In genomic region chr10:29554660-29555059, GRCh38 we compare ENCODE assay signal across 10 cellular contexts.
DNase-seq lines count a peak whose midpoint lies in the region; ATAC-seq and TF ChIP-seq lines count a peak whose summit lies in the region.
"Had no signal": no experiment of that assay in that cellular context is flagged by ENCODE, and none has a peak within 500 bp of the region (broad histone marks: within the 10 kb centered on the region; RNA-seq: fewer than 3 reads in every experiment).

No MANE protein-coding gene starts in this region.

- H3K9ac ChIP-seq in SK-N-SH, result no peak overlapping the region

- H2AFZ ChIP-seq in SK-N-SH (ENCODE audit: low read depth), result no peak overlapping the region

- H3K27ac ChIP-seq in SK-N-SH (ENCODE audit: low read depth in 2 of 2, low read length in 1 of 2), result peak overlapping the region in 1 of 2 experiments; percentile 90; a peak in 3 of 4 replicates
- H3K27ac ChIP-seq in foreskin keratinocyte, result peak overlapping the region; percentile 9
- H3K27ac ChIP-seq in uterus, result peak overlapping the region; percentile 44 to 60

- TF ChIP-seq POLR2A in uterus (IDR thresholded peaks at IDR 0.05), result no peak

- no peak for TF ChIP-seq RAD21 in SK-N-SH (IDR thresholded peaks at IDR 0.05; ENCODE audit: low read length)

- H3K9me3 Mint-ChIP-seq in activated naive CD8-positive, alpha-beta T cell treated with anti-CD3 and anti-CD28 coated beads, Interleukin-2, amount 10 ng/mL, durations not matched to agents 7 days and 5 days, result no peaks in the 10 kb centered on the region
- no peaks in the 10 kb centered on the region for H3K9me3 Mint-ChIP-seq in activated naive CD8-positive, alpha-beta T cell treated with anti-CD3 and anti-CD28 coated beads for 36 hours

- H3K4me3 ChIP-seq in SK-N-SH (ENCODE audit: low read depth in 2 of 2, low read length in 1 of 2) (no peak overlapping the region), uterus (no peak overlapping the region)

- no peaks in the 10 kb centered on the region for H3K27me3 Mint-ChIP-seq in activated naive CD8-positive, alpha-beta T cell treated with anti-CD3 and anti-CD28 coated beads, Interleukin-2, amount 10 ng/mL, durations not matched to agents 7 days and 5 days
- H3K27me3 Mint-ChIP-seq in activated naive CD8-positive, alpha-beta T cell treated with anti-CD3 and anti-CD28 coated beads for 36 hours, result no peaks in the 10 kb centered on the region

- no peak for DNase-seq in activated naive CD8-positive, alpha-beta T cell treated with anti-CD3 and anti-CD28 coated beads, Interleukin-2, amount 10 ng/mL, durations not matched to agents 7 days and 5 days
- no peak for DNase-seq in activated naive CD8-positive, alpha-beta T cell treated with anti-CD3 and anti-CD28 coated beads for 36 hours
- no peak for DNase-seq in SK-N-SH
- no peak for DNase-seq in foreskin keratinocyte
- no peak for DNase-seq in uterus
- no peak for DNase-seq in DMS 273 treated with DMSO at 0.1 percent for 48 hours (lab: John Stamatoyannopoulos, UW)
- DNase-seq in NCI-H2029 (lab: John Stamatoyannopoulos, UW), result no peak
- DNase-seq: activated CD4-positive, alpha-beta T cell treated with anti-CD3 and anti-CD28 coated beads, Interleukin-2, amount 50 U/mL, for 4 hours; NCI-H2081 had no signal

- H3K4me1 ChIP-seq in SK-N-SH (ENCODE audit: control insufficient read depth in 1 of 2, insufficient read depth in 2 of 2, low read depth in 1 of 2, low read length in 1 of 2), result peaks cover 7 to 18% of the 10 kb centered on the region in 2 experiments; a peak in 3 of 4 replicates
- peaks cover 16% of the 10 kb centered on the region for H3K4me1 ChIP-seq in foreskin keratinocyte
- H3K4me1 ChIP-seq in uterus, result no peaks in the 10 kb centered on the region

- H3K4me3 Mint-ChIP-seq in activated naive CD8-positive, alpha-beta T cell treated with anti-CD3 and anti-CD28 coated beads, Interleukin-2, amount 10 ng/mL, durations not matched to agents 7 days and 5 days, result peak overlapping the region; percentile 34
- H3K4me3 Mint-ChIP-seq in activated naive CD8-positive, alpha-beta T cell treated with anti-CD3 and anti-CD28 coated beads for 36 hours, result no peak overlapping the region

- H3K4me2 ChIP-seq in SK-N-SH, result no peak overlapping the region

- TF ChIP-seq CTCF in SK-N-SH (IDR thresholded peaks at IDR 0.05) (peak; percentile 47), foreskin keratinocyte (conservative IDR thresholded peaks at IDR 0.05) (no peak), uterus (IDR thresholded peaks at IDR 0.05) (no peak)

- intact Hi-C loops in uterus (cut with DNase I; ENCODE audit: low total_unique reads), result no loop called here

- H3K36me3 ChIP-seq in SK-N-SH (replicated peaks in 1 of 2; ENCODE audit: control insufficient read depth in 1 of 2, insufficient read depth in 2 of 2, low read length in 1 of 2) (peaks cover 28 to 52% of the 10 kb centered on the region in 2 experiments), uterus (no peaks in the 10 kb centered on the region)

- no peak for ATAC-seq in activated naive CD8-positive, alpha-beta T cell treated with anti-CD3 and anti-CD28 coated beads, Interleukin-2, amount 10 ng/mL, durations not matched to agents 7 days and 5 days (ENCODE audit: low read depth)
- ATAC-seq in foreskin keratinocyte (no peak), HG03565 (IDR thresholded peaks at IDR 0.05; ENCODE audit: unreplicated experiment) (no peak)

- H3K9me2 ChIP-seq in SK-N-SH, result no peaks in the 10 kb centered on the region

- no peak overlapping the region for H3K27ac Mint-ChIP-seq in activated naive CD8-positive, alpha-beta T cell treated with anti-CD3 and anti-CD28 coated beads, Interleukin-2, amount 10 ng/mL, durations not matched to agents 7 days and 5 days
- H3K27ac Mint-ChIP-seq in activated naive CD8-positive, alpha-beta T cell treated with anti-CD3 and anti-CD28 coated beads for 36 hours, result no peak overlapping the region

- H3K4me1 Mint-ChIP-seq in activated naive CD8-positive, alpha-beta T cell treated with anti-CD3 and anti-CD28 coated beads, Interleukin-2, amount 10 ng/mL, durations not matched to agents 7 days and 5 days, result peaks cover 12% of the 10 kb centered on the region
- H3K4me1 Mint-ChIP-seq in activated naive CD8-positive, alpha-beta T cell treated with anti-CD3 and anti-CD28 coated beads for 36 hours, result no peaks in the 10 kb centered on the region

- CTCF ChIA-PET in SK-N-SH (lab: Yijun Ruan, JAX), result interaction anchor here (1.0 to 2.7 kb wide), 4 partner anchors 9 to 37 kb away, joined by 3 to 7 read pairs (median 6); no protein-coding TSS in a partner anchor

- POLR2A ChIA-PET in activated naive CD8-positive, alpha-beta T cell treated with anti-CD3 and anti-CD28 coated beads, Interleukin-2, amount 10 ng/mL, durations not matched to agents 7 days and 5 days (lab: Charles Lee), result no interaction called here
- POLR2A ChIA-PET in SK-N-SH (lab: Yijun Ruan, JAX), result no interaction called here

- no peaks in the 10 kb centered on the region for H3K9me3 ChIP-seq in SK-N-SH
- no peaks in the 10 kb centered on the region for H3K9me3 ChIP-seq in uterus

- H4K20me1 ChIP-seq in SK-N-SH (ENCODE audit: insufficient read depth), result no peaks in the 10 kb centered on the region; the same call in 1 of the 2 replicates

- WGBS in SK-N-SH (ENCODE audit: low lambda C conversion rate), result 55% methylated on average over 8 of the region's 9 CpGs

- peaks cover 29% of the 10 kb centered on the region for H3F3A ChIP-seq in SK-N-SH (replicated peaks; ENCODE audit: insufficient read depth)

- TF ChIP-seq EP300 in SK-N-SH (IDR thresholded peaks at IDR 0.05; ENCODE audit: borderline replicate concordance in 1 of 2, low read depth in 1 of 2, low read length in 1 of 2), result no peak

- H3K27me3 ChIP-seq in SK-N-SH (ENCODE audit: insufficient read depth), result no peaks in the 10 kb centered on the region
- H3K27me3 ChIP-seq in foreskin keratinocyte, result no peaks in the 10 kb centered on the region
- H3K27me3 ChIP-seq in uterus, result no peaks in the 10 kb centered on the region

- H3K36me3 Mint-ChIP-seq in activated naive CD8-positive, alpha-beta T cell treated with anti-CD3 and anti-CD28 coated beads, Interleukin-2, amount 10 ng/mL, durations not matched to agents 7 days and 5 days, result peaks cover 11% of the 10 kb centered on the region
- peaks cover 14% of the 10 kb centered on the region for H3K36me3 Mint-ChIP-seq in activated naive CD8-positive, alpha-beta T cell treated with anti-CD3 and anti-CD28 coated beads for 36 hours

- peaks cover 10% of the 10 kb centered on the region; the same call in 1 of the 2 replicates for H3K79me2 ChIP-seq in SK-N-SH (ENCODE audit: insufficient read depth)

TF ChIP-seq in SK-N-SH, 30 proteins besides CTCF, POLR2A, EP300 and RAD21 (continues in another document):
- peak; percentile 47 for TF ChIP-seq JUND (IDR thresholded peaks at IDR 0.05)
- TF ChIP-seq TEAD4 (IDR thresholded peaks at IDR 0.05; ENCODE audit: borderline replicate concordance, insufficient read depth), result no peak
- TF ChIP-seq YY1 (IDR thresholded peaks at IDR 0.05; ENCODE audit: low read depth), result no peak
- peak; percentile 51 for TF ChIP-seq TCF12 (IDR thresholded peaks at IDR 0.05)
- no peak for TF ChIP-seq NRF1 (IDR thresholded peaks at IDR 0.05; ENCODE audit: low read depth, low read length)
- no peak for TF ChIP-seq FOXJ3 (CRISPR knock-in tag; IDR thresholded peaks at IDR 0.05)
- TF ChIP-seq IRF3 (IDR thresholded peaks at IDR 0.05; ENCODE audit: low read depth, low read length), result no peak
- TF ChIP-seq SIN3A (IDR thresholded peaks at IDR 0.05; ENCODE audit: borderline replicate concordance, low read depth, low read length), result no peak
- TF ChIP-seq FOSL2 (IDR thresholded peaks at IDR 0.05; ENCODE audit: borderline replicate concordance, low read depth), result peak; percentile 60; the same call in 1 of the 2 replicates
- no peak for TF ChIP-seq RXRA (IDR thresholded peaks at IDR 0.05; ENCODE audit: borderline replicate concordance, low read depth)
- TF ChIP-seq CHD2 (IDR thresholded peaks at IDR 0.05; ENCODE audit: low read length, partially characterized antibody), result no peak
- no peak for TF ChIP-seq GABPA (IDR thresholded peaks at IDR 0.05; ENCODE audit: low read depth)
- no peak for TF ChIP-seq USF1 (IDR thresholded peaks at IDR 0.05; ENCODE audit: borderline replicate concordance, low read depth)
- no peak for TF ChIP-seq USF2 (IDR thresholded peaks at IDR 0.05; ENCODE audit: borderline replicate concordance, low read depth, low read length)
- TF ChIP-seq NFIC (IDR thresholded peaks at IDR 0.05; ENCODE audit: borderline replicate concordance), result no peak
- peak; percentile 72 for TF ChIP-seq PBX3 (IDR thresholded peaks at IDR 0.05)
